16 cellular contexts compared by ENCODE assay signal in genomic region chr3:123395235-123395634, GRCh38. TPM values are rescaled to one million over a fixed set of nuclear protein-coding genes. Genes with fewer than 3 reads are reported as not detected.
DNase-seq lines count a peak whose midpoint lies in the region; ATAC-seq, FAIRE-seq and TF ChIP-seq lines count a peak whose summit lies in the region.
"Had no signal": no experiment of that assay in that cellular context is flagged by ENCODE, and none has a peak within 500 bp of the region (broad histone marks: within the 10 kb centered on the region; RNA-seq: fewer than 3 reads in every experiment).

No MANE protein-coding gene starts in this region.

- peaks cover 23 to 97% (median 28%) of the 10 kb centered on the region in 3 donors for H3K4me1 ChIP-seq in gastroesophageal sphincter
- peaks cover 0 to 81% of the 10 kb centered on the region in 2 donors for H3K4me1 ChIP-seq in right atrium auricular region
- peaks cover 63% of the 10 kb centered on the region for H3K4me1 ChIP-seq in rectal smooth muscle tissue (ENCODE audit: control insufficient read depth, insufficient read depth, low read length)

- H3K4me3 ChIP-seq in gastroesophageal sphincter: no peak overlapping the region
- H3K4me3 ChIP-seq in right atrium auricular region: no peak overlapping the region
- H3K4me3 ChIP-seq in rectal smooth muscle tissue (ENCODE audit: low read length): no peak overlapping the region
- H3K4me3 ChIP-seq: PC-9 had no signal

- no peaks in the 10 kb centered on the region for H3K27me3 ChIP-seq in gastroesophageal sphincter
- H3K27me3 ChIP-seq in right atrium auricular region: no peaks in the 10 kb centered on the region
- no peaks in the 10 kb centered on the region for H3K27me3 ChIP-seq in rectal smooth muscle tissue (ENCODE audit: control insufficient read depth, insufficient read depth, low read length)

- ATAC-seq in gastroesophageal sphincter: no peak
- ATAC-seq in HG03565 (IDR thresholded peaks at IDR 0.05; ENCODE audit: unreplicated experiment): no peak

- no peak for TF ChIP-seq CTCF in gastroesophageal sphincter (IDR thresholded peaks at IDR 0.05)
- TF ChIP-seq CTCF in right atrium auricular region (IDR thresholded peaks at IDR 0.05): no peak

- H3K9me3 ChIP-seq in gastroesophageal sphincter: no peaks in the 10 kb centered on the region
- no peaks in the 10 kb centered on the region for H3K9me3 ChIP-seq in right atrium auricular region

- DNase-seq in right atrium auricular region (ENCODE audit: low spot score) (no peak), urothelium cell line (ENCODE audit: low spot score) (no peak), NCI-H69 (lab: John Stamatoyannopoulos, UW) (no peak), activated T-cell treated with anti-CD3 and anti-CD28 coated beads for 4 hours (no peak)
- DNase-seq: GF-D8, HFFc6, KG1, NCI-H1048, NCI-H146, NCI-H226, NCI-H526, PC-9 had no signal

- FAIRE-seq in urothelium cell line (lab: Jason Lieb, UNC): peak; percentile 23

- TF ChIP-seq POLR2A in gastroesophageal sphincter (IDR thresholded peaks at IDR 0.05): no peak

- H3K36me3 ChIP-seq in gastroesophageal sphincter (no peaks in the 10 kb centered on the region), right atrium auricular region (no peaks in the 10 kb centered on the region), rectal smooth muscle tissue (ENCODE audit: control insufficient read depth, insufficient read depth, low read length) (no peaks in the 10 kb centered on the region)

- no peak for TF ChIP-seq EP300 in gastroesophageal sphincter (IDR thresholded peaks at IDR 0.05)

- H3K27ac ChIP-seq in gastroesophageal sphincter (peak overlapping the region; percentile 92 to 99 (median 92)), right atrium auricular region (peak overlapping the region; percentile 91 to 92), rectal smooth muscle tissue (ENCODE audit: low read depth, low read length) (peak overlapping the region; percentile 54)
- H3K27ac ChIP-seq: PC-9 had no signal

- no peak overlapping the region for H3K9ac ChIP-seq in rectal smooth muscle tissue (ENCODE audit: low read length)

- 72% methylated on average over 2 of the region's 5 CpGs; no CpG with 5 or more reads in 1 of the 2 donors for WGBS in gastroesophageal sphincter (ENCODE audit: low coverage in 1 of 2), 2 donors

RNA-seq across cellular contexts. Expression of gene ADCY5, which starts 53.7 kb away (rescaled TPM):
- 100 to 1,000 TPM; 119 to 251 (median 185) TPM for total RNA-seq in gastroesophageal sphincter
- 100 to 1,000 TPM; 105 to 163 TPM for total RNA-seq in right atrium auricular region
- total RNA-seq: M059J had no signal
